In the genomic region with DNA sequence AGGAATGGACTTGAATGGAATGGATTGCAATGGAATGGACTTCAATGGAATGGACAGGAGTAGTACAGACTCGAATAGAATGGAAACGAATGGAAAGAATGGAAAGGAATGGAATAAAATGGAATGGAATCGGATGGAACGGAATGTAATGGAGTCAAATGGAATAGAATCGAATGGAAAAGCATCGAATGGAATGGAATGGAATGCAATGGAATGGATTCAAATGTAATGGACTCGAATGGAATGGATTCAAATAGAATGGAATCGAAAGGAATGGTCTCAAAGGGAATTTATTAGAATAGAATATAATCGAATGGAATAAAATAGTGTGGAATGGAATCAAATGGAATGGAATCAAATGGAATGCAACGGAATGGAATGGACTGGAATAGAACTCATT, we compare ENCODE assay signal across 1 cellular context.
TF ChIP-seq lines count a peak whose summit lies in the region.

No MANE protein-coding gene starts in this region.

TF ChIP-seq in SK-N-SH treated with all-trans-retinoic acid at 6 μM for 48 hours, 23 proteins besides CTCF, POLR2A, EP300 and RAD21 (continued from another document):
- TF ChIP-seq, protein P1, sequence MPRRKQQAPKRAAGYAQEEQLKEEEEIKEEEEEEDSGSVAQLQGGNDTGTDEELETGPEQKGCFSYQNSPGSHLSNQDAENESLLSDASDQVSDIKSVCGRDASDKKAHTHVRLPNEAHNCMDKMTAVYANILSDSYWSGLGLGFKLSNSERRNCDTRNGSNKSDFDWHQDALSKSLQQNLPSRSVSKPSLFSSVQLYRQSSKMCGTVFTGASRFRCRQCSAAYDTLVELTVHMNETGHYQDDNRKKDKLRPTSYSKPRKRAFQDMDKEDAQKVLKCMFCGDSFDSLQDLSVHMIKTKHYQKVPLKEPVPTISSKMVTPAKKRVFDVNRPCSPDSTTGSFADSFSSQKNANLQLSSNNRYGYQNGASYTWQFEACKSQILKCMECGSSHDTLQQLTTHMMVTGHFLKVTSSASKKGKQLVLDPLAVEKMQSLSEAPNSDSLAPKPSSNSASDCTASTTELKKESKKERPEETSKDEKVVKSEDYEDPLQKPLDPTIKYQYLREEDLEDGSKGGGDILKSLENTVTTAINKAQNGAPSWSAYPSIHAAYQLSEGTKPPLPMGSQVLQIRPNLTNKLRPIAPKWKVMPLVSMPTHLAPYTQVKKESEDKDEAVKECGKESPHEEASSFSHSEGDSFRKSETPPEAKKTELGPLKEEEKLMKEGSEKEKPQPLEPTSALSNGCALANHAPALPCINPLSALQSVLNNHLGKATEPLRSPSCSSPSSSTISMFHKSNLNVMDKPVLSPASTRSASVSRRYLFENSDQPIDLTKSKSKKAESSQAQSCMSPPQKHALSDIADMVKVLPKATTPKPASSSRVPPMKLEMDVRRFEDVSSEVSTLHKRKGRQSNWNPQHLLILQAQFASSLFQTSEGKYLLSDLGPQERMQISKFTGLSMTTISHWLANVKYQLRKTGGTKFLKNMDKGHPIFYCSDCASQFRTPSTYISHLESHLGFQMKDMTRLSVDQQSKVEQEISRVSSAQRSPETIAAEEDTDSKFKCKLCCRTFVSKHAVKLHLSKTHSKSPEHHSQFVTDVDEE (CRISPR knock-in tag; IDR thresholded peaks at IDR 0.05) = no peak
- TF ChIP-seq TOX (CRISPR knock-in tag; IDR thresholded peaks at IDR 0.05; ENCODE audit: borderline replicate concordance) (no peak), OSR1 (CRISPR knock-in tag; IDR thresholded peaks at IDR 0.05) (no peak), ZC3H10 (CRISPR knock-in tag; IDR thresholded peaks at IDR 0.05) (no peak), ZFP30 (CRISPR knock-in tag; IDR thresholded peaks at IDR 0.05) (no peak), GLIS3 (CRISPR knock-in tag; IDR thresholded peaks at IDR 0.05) (no peak)
- TF ChIP-seq, protein P2, sequence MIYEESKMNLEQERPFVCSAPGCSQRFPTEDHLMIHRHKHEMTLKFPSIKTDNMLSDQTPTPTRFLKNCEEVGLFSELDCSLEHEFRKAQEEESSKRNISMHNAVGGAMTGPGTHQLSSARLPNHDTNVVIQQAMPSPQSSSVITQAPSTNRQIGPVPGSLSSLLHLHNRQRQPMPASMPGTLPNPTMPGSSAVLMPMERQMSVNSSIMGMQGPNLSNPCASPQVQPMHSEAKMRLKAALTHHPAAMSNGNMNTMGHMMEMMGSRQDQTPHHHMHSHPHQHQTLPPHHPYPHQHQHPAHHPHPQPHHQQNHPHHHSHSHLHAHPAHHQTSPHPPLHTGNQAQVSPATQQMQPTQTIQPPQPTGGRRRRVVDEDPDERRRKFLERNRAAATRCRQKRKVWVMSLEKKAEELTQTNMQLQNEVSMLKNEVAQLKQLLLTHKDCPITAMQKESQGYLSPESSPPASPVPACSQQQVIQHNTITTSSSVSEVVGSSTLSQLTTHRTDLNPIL (CRISPR knock-in tag; IDR thresholded peaks at IDR 0.05; ENCODE audit: low read depth) = no peak
